Comparison of ENCODE assay signal across 22 cellular contexts in genomic region chr10:101956898-101957297, GRCh38.
DNase-seq lines count a peak whose midpoint lies in the region; ATAC-seq, FAIRE-seq and TF ChIP-seq lines count a peak whose summit lies in the region.
"Had no signal": no experiment of that assay in that cellular context is flagged by ENCODE, and none has a peak within 500 bp of the region (broad histone marks: within the 10 kb centered on the region; RNA-seq: fewer than 3 reads in every experiment).

No MANE protein-coding gene starts in this region.

- H3K27me3 ChIP-seq in neural progenitor cell (no peaks in the 10 kb centered on the region), small intestine (ENCODE audit: control insufficient read depth in 2 of 2, insufficient read depth in 2 of 2, low read length in 2 of 2) (no peaks in the 10 kb centered on the region)
- H3K27me3 ChIP-seq: BLaER1 had no signal

- H3K4me1 ChIP-seq in neural progenitor cell: peaks cover 53% of the 10 kb centered on the region
- no peaks in the 10 kb centered on the region for H3K4me1 ChIP-seq in small intestine (ENCODE audit: control insufficient read depth in 2 of 2, insufficient read depth in 1 of 2, low read depth in 1 of 2, low read length in 1 of 2)
- H3K4me1 ChIP-seq: BLaER1, Caco-2 had no signal

- no peaks in the 10 kb centered on the region for H3K4me1 Mint-ChIP-seq in activated T-cell treated with anti-CD3 and anti-CD28 coated beads, Interleukin-2, amount 50 U/mL, for 72 hours (ENCODE audit: low read depth)
- no peaks in the 10 kb centered on the region for H3K4me1 Mint-ChIP-seq in activated T-cell treated with anti-CD3 and anti-CD28 coated beads, Interleukin-2, amount 50 U/mL, for 4 hours (ENCODE audit: low read depth)
- H3K4me1 Mint-ChIP-seq in activated B cell treated with CpG ODN at 0.5 μM for 24 hours (peaks cover 42% of the 10 kb centered on the region), neural progenitor cell (peaks cover 16% of the 10 kb centered on the region)
- H3K4me1 Mint-ChIP-seq in stimulated activated effector memory CD8-positive, alpha-beta T cell treated with anti-CD3 and anti-CD28 coated beads, Interleukin-12 subunit alpha, Interleukin-12 subunit beta, amount 100 ng/mL, for 72 hours: no peaks in the 10 kb centered on the region
- H3K4me1 Mint-ChIP-seq: GM23338 had no signal

- intact Hi-C loops in activated B cell treated with CpG ODN at 0.5 μM for 24 hours (cut with micrococcal nuclease): no loop called here

- H3K4me3 ChIP-seq in neural progenitor cell: no peak overlapping the region
- no peak overlapping the region for H3K4me3 ChIP-seq in small intestine (ENCODE audit: low read depth in 1 of 2, low read length in 2 of 2)
- H3K4me3 ChIP-seq: A549, BLaER1, GM12878, GM23338 had no signal

- ATAC-seq in activated T-cell treated with anti-CD3 and anti-CD28 coated beads, Interleukin-2, amount 50 U/mL, for 72 hours (replicated peaks in 1 of 2): no peak
- no peak for ATAC-seq in activated T-cell treated with anti-CD3 and anti-CD28 coated beads, Interleukin-2, amount 50 U/mL, for 4 hours
- no peak for ATAC-seq in activated B cell treated with CpG ODN at 0.5 μM for 24 hours (ENCODE audit: low read depth)
- ATAC-seq in stimulated activated effector memory CD8-positive, alpha-beta T cell treated with anti-CD3 and anti-CD28 coated beads, Interleukin-12 subunit alpha, Interleukin-12 subunit beta, amount 100 ng/mL, for 72 hours: no peak
- ATAC-seq: A549; CD8-positive, alpha-beta T cell; GM12878; GM23338; HCT116 had no signal

- H3K27me3 Mint-ChIP-seq in activated T-cell treated with anti-CD3 and anti-CD28 coated beads, Interleukin-2, amount 50 U/mL, for 72 hours (ENCODE audit: low read depth): no peaks in the 10 kb centered on the region
- no peaks in the 10 kb centered on the region for H3K27me3 Mint-ChIP-seq in activated T-cell treated with anti-CD3 and anti-CD28 coated beads, Interleukin-2, amount 50 U/mL, for 4 hours (ENCODE audit: low read depth)
- H3K27me3 Mint-ChIP-seq in activated B cell treated with CpG ODN at 0.5 μM for 24 hours (no peaks in the 10 kb centered on the region), neural progenitor cell (ENCODE audit: insufficient read depth, low read depth) (no peaks in the 10 kb centered on the region)
- H3K27me3 Mint-ChIP-seq: CD4-positive, CD25-positive, alpha-beta regulatory T cell had no signal

- H3K36me3 Mint-ChIP-seq in activated T-cell treated with anti-CD3 and anti-CD28 coated beads, Interleukin-2, amount 50 U/mL, for 72 hours (ENCODE audit: insufficient read depth in 2 of 2): peaks cover 12 to 19% of the 10 kb centered on the region in 2 donors
- peaks cover 55% of the 10 kb centered on the region for H3K36me3 Mint-ChIP-seq in activated T-cell treated with anti-CD3 and anti-CD28 coated beads, Interleukin-2, amount 50 U/mL, for 4 hours (ENCODE audit: insufficient read depth)
- H3K36me3 Mint-ChIP-seq in activated B cell treated with CpG ODN at 0.5 μM for 24 hours (ENCODE audit: low read depth) (peaks cover 68% of the 10 kb centered on the region), neural progenitor cell (peaks cover 17% of the 10 kb centered on the region)
- peaks cover 48% of the 10 kb centered on the region for H3K36me3 Mint-ChIP-seq in stimulated activated effector memory CD8-positive, alpha-beta T cell treated with anti-CD3 and anti-CD28 coated beads, Interleukin-12 subunit alpha, Interleukin-12 subunit beta, amount 100 ng/mL, for 72 hours

- no peak for TF ChIP-seq CTCF in activated B cell treated with CpG ODN at 0.5 μM for 24 hours (IDR thresholded peaks at IDR 0.05)
- TF ChIP-seq CTCF in neural progenitor cell (IDR thresholded peaks at IDR 0.05): no peak

- DNase-seq in activated T-cell treated with anti-CD3 and anti-CD28 coated beads, Interleukin-2, amount 50 U/mL, for 72 hours: no peak
- no peak for DNase-seq in activated T-cell treated with anti-CD3 and anti-CD28 coated beads, Interleukin-2, amount 50 U/mL, for 4 hours
- DNase-seq in activated B cell treated with CpG ODN at 0.5 μM for 24 hours (no peak), neural progenitor cell (ENCODE audit: low spot score) (no peak), small intestine (no peak), AML-193 (lab: John Stamatoyannopoulos, UW) (no peak)
- no peak for DNase-seq in stimulated activated effector memory CD8-positive, alpha-beta T cell treated with anti-CD3 and anti-CD28 coated beads, Interleukin-12 subunit alpha, Interleukin-12 subunit beta, amount 100 ng/mL, for 72 hours (ENCODE audit: low spot score in 2 of 2)
- DNase-seq: 8988T; ACHN; Caco-2; CD4-positive, CD25-positive, alpha-beta regulatory T cell; CD8-positive, alpha-beta T cell; DMS153; DND-41; H9 had no signal

- no peak overlapping the region for H2AFZ ChIP-seq in neural progenitor cell (replicated peaks)
- H2AFZ ChIP-seq: GM23338 had no signal

- H3K79me2 ChIP-seq in neural progenitor cell (ENCODE audit: low read depth): no peaks in the 10 kb centered on the region

- CTCF ChIA-PET in activated B cell treated with CpG ODN at 0.5 μM for 24 hours (lab: Charles Lee): interaction anchor here (1.5 kb wide), 1 partner anchor 45 kb away, joined by 3 read pairs; no protein-coding TSS in a partner anchor

- POLR2A ChIA-PET in activated B cell treated with CpG ODN at 0.5 μM for 24 hours (lab: Charles Lee): interaction anchor here (3.5 kb wide), 1 partner anchor 11 kb away, joined by 14 read pairs; no protein-coding TSS in a partner anchor

- peaks cover 2 to 7% of the 10 kb centered on the region in 2 donors for H3K9me3 Mint-ChIP-seq in activated T-cell treated with anti-CD3 and anti-CD28 coated beads, Interleukin-2, amount 50 U/mL, for 72 hours
- peaks cover 4% of the 10 kb centered on the region for H3K9me3 Mint-ChIP-seq in activated T-cell treated with anti-CD3 and anti-CD28 coated beads, Interleukin-2, amount 50 U/mL, for 4 hours
- H3K9me3 Mint-ChIP-seq in activated B cell treated with CpG ODN at 0.5 μM for 24 hours (peaks cover 3% of the 10 kb centered on the region), neural progenitor cell (no peaks in the 10 kb centered on the region)
- no peaks in the 10 kb centered on the region for H3K9me3 Mint-ChIP-seq in stimulated activated effector memory CD8-positive, alpha-beta T cell treated with anti-CD3 and anti-CD28 coated beads, Interleukin-12 subunit alpha, Interleukin-12 subunit beta, amount 100 ng/mL, for 72 hours
- H3K9me3 Mint-ChIP-seq: CD8-positive, alpha-beta T cell; GM23338; H9 had no signal

- H4K20me1 ChIP-seq in neural progenitor cell (ENCODE audit: low read depth): no peaks in the 10 kb centered on the region

- peak overlapping the region; percentile 63 for H3K4me2 ChIP-seq in neural progenitor cell
- H3K4me2 ChIP-seq: A549, BLaER1, GM23338 had no signal

- peaks cover 9% of the 10 kb centered on the region for H3K36me3 ChIP-seq in neural progenitor cell
- H3K36me3 ChIP-seq in small intestine (ENCODE audit: control insufficient read depth in 2 of 2, insufficient read depth in 2 of 2, low read length in 2 of 2): peaks cover 7 to 24% of the 10 kb centered on the region in 2 donors

- H3K9ac ChIP-seq in neural progenitor cell: no peak overlapping the region
- H3K9ac ChIP-seq: BLaER1 had no signal

- 96 to 97% (median 96%) methylated on average over 1 of the region's 1 CpG for WGBS in small intestine, 3 donors

- H3K27ac ChIP-seq in neural progenitor cell (no peak overlapping the region), small intestine (ENCODE audit: low read depth in 1 of 2, low read length in 1 of 2) (no peak overlapping the region)
- H3K27ac ChIP-seq: A549, BLaER1, C4-2B had no signal

- H3F3A ChIP-seq in neural progenitor cell (ENCODE audit: low read depth): peaks cover 44% of the 10 kb centered on the region

- H3K27ac Mint-ChIP-seq in activated T-cell treated with anti-CD3 and anti-CD28 coated beads, Interleukin-2, amount 50 U/mL, for 72 hours: peak overlapping the region; percentile 14
- peak overlapping the region; percentile 19 for H3K27ac Mint-ChIP-seq in activated B cell treated with CpG ODN at 0.5 μM for 24 hours
- no peak overlapping the region for H3K27ac Mint-ChIP-seq in neural progenitor cell
- H3K27ac Mint-ChIP-seq in stimulated activated effector memory CD8-positive, alpha-beta T cell treated with anti-CD3 and anti-CD28 coated beads, Interleukin-12 subunit alpha, Interleukin-12 subunit beta, amount 100 ng/mL, for 72 hours: no peak overlapping the region
- H3K27ac Mint-ChIP-seq: CD8-positive, alpha-beta T cell; GM23338 had no signal

- FAIRE-seq in small intestine (lab: Jason Lieb, UNC): no peak
- FAIRE-seq: A549, G401.6, GM12878 had no signal

- H3K9me3 ChIP-seq in neural progenitor cell (ENCODE audit: low read depth) (no peaks in the 10 kb centered on the region), small intestine (ENCODE audit: control insufficient read depth, low read depth) (no peaks in the 10 kb centered on the region)
- H3K9me3 ChIP-seq: A549, Caco-2 had no signal

- no peak overlapping the region for H3K4me3 Mint-ChIP-seq in activated T-cell treated with anti-CD3 and anti-CD28 coated beads, Interleukin-2, amount 50 U/mL, for 72 hours
- no peak overlapping the region for H3K4me3 Mint-ChIP-seq in activated T-cell treated with anti-CD3 and anti-CD28 coated beads, Interleukin-2, amount 50 U/mL, for 4 hours
- H3K4me3 Mint-ChIP-seq in activated B cell treated with CpG ODN at 0.5 μM for 24 hours (no peak overlapping the region), neural progenitor cell (no peak overlapping the region)
- no peak overlapping the region for H3K4me3 Mint-ChIP-seq in stimulated activated effector memory CD8-positive, alpha-beta T cell treated with anti-CD3 and anti-CD28 coated beads, Interleukin-12 subunit alpha, Interleukin-12 subunit beta, amount 100 ng/mL, for 72 hours
- H3K4me3 Mint-ChIP-seq: CD4-positive, CD25-positive, alpha-beta regulatory T cell; CD8-positive, alpha-beta T cell; GM23338; H9 had no signal

Comparison
In these comparisons a context has a peak if more than half of its experiments do, and no peak if none do; other contexts are left out.
1. H3K27ac Mint-ChIP-seq: peak in activated T-cell treated with anti-CD3 and anti-CD28 coated beads, Interleukin-2, amount 50 U/mL, for 72 hours (single experiment) and activated B cell treated with CpG ODN at 0.5 μM for 24 hours (single experiment); none in neural progenitor cell (single experiment) and stimulated activated effector memory CD8-positive, alpha-beta T cell treated with anti-CD3 and anti-CD28 coated beads, Interleukin-12 subunit alpha, Interleukin-12 subunit beta, amount 100 ng/mL, for 72 hours (single experiment).